In genomic region chr1:8533124-8533523, GRCh38 we compare ENCODE assay signal across 10 cellular contexts.
DNase-seq lines count a peak whose midpoint lies in the region; ATAC-seq and TF ChIP-seq lines count a peak whose summit lies in the region.
"Had no signal": no experiment of that assay in that cellular context is flagged by ENCODE, and none has a peak within 500 bp of the region (broad histone marks: within the 10 kb centered on the region; RNA-seq: fewer than 3 reads in every experiment).

No MANE protein-coding gene starts in this region.

- no peaks in the 10 kb centered on the region for H3K27me3 Mint-ChIP-seq in activated naive CD4-positive, alpha-beta T cell treated with anti-CD3 and anti-CD28 coated beads, Interleukin-2, amount 10 ng/mL, durations not matched to agents 7 days and 5 days
- no peaks in the 10 kb centered on the region for H3K27me3 Mint-ChIP-seq in activated CD4-positive, alpha-beta memory T cell treated with anti-CD3 and anti-CD28 coated beads for 36 hours

- 88 to 89% methylated on average over 4 of the region's 4 CpGs for WGBS in thyroid gland, 2 donors

- no peaks in the 10 kb centered on the region for H3K27me3 ChIP-seq in thyroid gland

- peak; percentile 55 for ATAC-seq in HG02798 (IDR thresholded peaks at IDR 0.05; ENCODE audit: poor library complexity, unreplicated experiment)

- POLR2A ChIA-PET in activated CD4-positive, alpha-beta memory T cell treated with anti-CD3 and anti-CD28 coated beads for 36 hours (lab: Charles Lee): interaction anchor here (1.1 to 1.8 kb wide), 2 partner anchors 10 to 22 kb away, joined by 3 to 7 read pairs; no protein-coding TSS in a partner anchor

- H3K36me3 ChIP-seq in thyroid gland: no peaks in the 10 kb centered on the region

- peaks cover 26% of the 10 kb centered on the region for H3K36me3 Mint-ChIP-seq in activated naive CD4-positive, alpha-beta T cell treated with anti-CD3 and anti-CD28 coated beads, Interleukin-2, amount 10 ng/mL, durations not matched to agents 7 days and 5 days
- H3K36me3 Mint-ChIP-seq in activated CD4-positive, alpha-beta memory T cell treated with anti-CD3 and anti-CD28 coated beads for 36 hours: peaks cover 5% of the 10 kb centered on the region

- H3K4me1 ChIP-seq in thyroid gland: peaks cover 25 to 30% of the 10 kb centered on the region in 2 donors

- no peaks in the 10 kb centered on the region for H3K9me3 ChIP-seq in thyroid gland

- H3K27ac Mint-ChIP-seq in activated naive CD4-positive, alpha-beta T cell treated with anti-CD3 and anti-CD28 coated beads, Interleukin-2, amount 10 ng/mL, durations not matched to agents 7 days and 5 days: peak overlapping the region; percentile 86
- peak overlapping the region; percentile 8 for H3K27ac Mint-ChIP-seq in activated CD4-positive, alpha-beta memory T cell treated with anti-CD3 and anti-CD28 coated beads for 36 hours

- no peak overlapping the region for H3K4me3 ChIP-seq in thyroid gland (replicated peaks in 1 of 3)

- peak overlapping the region; percentile 57 for H3K4me3 Mint-ChIP-seq in activated naive CD4-positive, alpha-beta T cell treated with anti-CD3 and anti-CD28 coated beads, Interleukin-2, amount 10 ng/mL, durations not matched to agents 7 days and 5 days
- H3K4me3 Mint-ChIP-seq in activated CD4-positive, alpha-beta memory T cell treated with anti-CD3 and anti-CD28 coated beads for 36 hours: no peak overlapping the region

- TF ChIP-seq POLR2A in thyroid gland (IDR thresholded peaks at IDR 0.05): no peak

- H3K4me1 Mint-ChIP-seq in activated naive CD4-positive, alpha-beta T cell treated with anti-CD3 and anti-CD28 coated beads, Interleukin-2, amount 10 ng/mL, durations not matched to agents 7 days and 5 days: peaks cover 33% of the 10 kb centered on the region
- H3K4me1 Mint-ChIP-seq in activated CD4-positive, alpha-beta memory T cell treated with anti-CD3 and anti-CD28 coated beads for 36 hours (ENCODE audit: low read depth): peaks cover 18% of the 10 kb centered on the region

- CTCF ChIA-PET in activated naive CD4-positive, alpha-beta T cell treated with anti-CD3 and anti-CD28 coated beads, Interleukin-2, amount 10 ng/mL, durations not matched to agents 7 days and 5 days (lab: Charles Lee): interaction anchor here (1.1 to 1.3 kb wide), 3 partner anchors 8 to 28 kb away, joined by 3 to 5 read pairs (median 4); no protein-coding TSS in a partner anchor
- CTCF ChIA-PET in activated CD4-positive, alpha-beta memory T cell treated with anti-CD3 and anti-CD28 coated beads for 36 hours (lab: Charles Lee): interaction anchor here (0.7 to 1.5 kb wide), 4 partner anchors 12 to 316 kb away, joined by 3 to 6 read pairs (median 3); no protein-coding TSS in a partner anchor

- TF ChIP-seq CTCF in thyroid gland (IDR thresholded peaks at IDR 0.05): no peak

- H3K27ac ChIP-seq in thyroid gland: peak overlapping the region in 2 of 3 donors; percentile 1 to 36

- DNase-seq in activated naive CD4-positive, alpha-beta T cell treated with anti-CD3 and anti-CD28 coated beads, Interleukin-2, amount 10 ng/mL, durations not matched to agents 7 days and 5 days: no peak
- DNase-seq in activated naive CD4-positive, alpha-beta T cell treated with Interleukin-2 at 50 U/mL for 16 hours: no peak
- no peak for DNase-seq in activated CD4-positive, alpha-beta memory T cell treated with anti-CD3 and anti-CD28 coated beads for 36 hours
- DNase-seq in thyroid gland (no peak), NCI-H510A treated with DMSO at 0.1 percent for 48 hours (lab: John Stamatoyannopoulos, UW) (no peak), hypothalamus (lab: John Stamatoyannopoulos, UW) (no peak), NCI-H187 treated with DMSO at 0.1 percent for 48 hours (lab: John Stamatoyannopoulos, UW) (no peak)
- DNase-seq: H7, NCI-H1417 had no signal

- intact Hi-C loops in activated CD4-positive, alpha-beta memory T cell treated with anti-CD3 and anti-CD28 coated beads for 36 hours (cut with micrococcal nuclease): no loop called here
- intact Hi-C loops in thyroid gland (cut with DNase I): no loop called here

- no peaks in the 10 kb centered on the region for H3K9me3 Mint-ChIP-seq in activated naive CD4-positive, alpha-beta T cell treated with anti-CD3 and anti-CD28 coated beads, Interleukin-2, amount 10 ng/mL, durations not matched to agents 7 days and 5 days
- no peaks in the 10 kb centered on the region for H3K9me3 Mint-ChIP-seq in activated CD4-positive, alpha-beta memory T cell treated with anti-CD3 and anti-CD28 coated beads for 36 hours
